26 cellular contexts compared by ENCODE assay signal in the genomic region with DNA sequence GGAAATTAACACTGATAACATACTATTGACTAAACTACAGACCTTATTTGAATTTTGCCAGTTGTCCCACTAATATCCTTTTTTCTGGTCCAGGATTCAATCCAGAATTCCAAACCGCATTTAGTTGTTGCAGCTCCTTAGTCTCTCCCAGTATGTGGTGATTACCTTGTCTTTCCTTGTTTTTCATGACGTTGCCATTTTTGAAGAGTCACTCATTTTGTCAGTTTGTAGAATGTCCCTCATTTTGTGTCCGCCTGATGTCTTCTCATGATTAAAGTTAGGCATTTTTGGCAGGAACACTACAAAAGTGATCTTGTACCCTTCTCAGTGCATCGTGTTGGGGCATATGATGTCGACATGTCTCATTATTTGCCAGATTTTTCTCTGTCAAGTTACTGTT.
"Had no signal": no experiment of that assay in that cellular context is flagged by ENCODE, and none has a peak within 500 bp of the region (broad histone marks: within the 10 kb centered on the region; RNA-seq: fewer than 3 reads in every experiment).

No MANE protein-coding gene starts in this region.

- H3K4me3 ChIP-seq: colonic mucosa, coronary artery, dorsolateral prefrontal cortex, esophagus squamous epithelium, gastrocnemius medialis, gastroesophageal sphincter, heart left ventricle, heart right ventricle, hepatocyte had no signal

- H3K79me2 ChIP-seq: hepatocyte had no signal

- H3K36me3 ChIP-seq: colonic mucosa, esophagus squamous epithelium, gastrocnemius medialis, heart left ventricle had no signal

- H3K9me3 ChIP-seq: colonic mucosa, esophagus squamous epithelium, gastrocnemius medialis, gastroesophageal sphincter had no signal

- H3K4me2 ChIP-seq: hepatocyte had no signal

- H3K4me1 Mint-ChIP-seq: endodermal cell had no signal

- H3K27me3 Mint-ChIP-seq: dendritic cell treated with granulocyte-macrophage colony-stimulating factor and Interleukin-4, amounts not matched to agents 40 ng/mL and 50 ng/mL, for 4 days; effector memory CD8-positive, alpha-beta T cell had no signal

- H3K27ac Mint-ChIP-seq: dendritic cell treated with granulocyte-macrophage colony-stimulating factor and Interleukin-4, amounts not matched to agents 40 ng/mL and 50 ng/mL, for 4 days; effector memory CD8-positive, alpha-beta T cell; endodermal cell had no signal

- ATAC-seq: effector memory CD8-positive, alpha-beta T cell; esophagus mucosa; foreskin keratinocyte; gastrocnemius medialis; gastroesophageal sphincter; heart left ventricle; heart right ventricle had no signal

- H3K9me3 Mint-ChIP-seq: dendritic cell treated with granulocyte-macrophage colony-stimulating factor and Interleukin-4, amounts not matched to agents 40 ng/mL and 50 ng/mL, for 4 days; effector memory CD8-positive, alpha-beta T cell; endodermal cell had no signal

- H3K27ac ChIP-seq: colonic mucosa, coronary artery, dorsolateral prefrontal cortex, epithelial cell of prostate, esophagus squamous epithelium, foreskin keratinocyte, gastrocnemius medialis, gastroesophageal sphincter, heart left ventricle, heart right ventricle, hepatocyte had no signal

- H2AFZ ChIP-seq: hepatocyte had no signal

- DNase-seq: colonic mucosa; cortex of kidney; dermis blood vessel endothelial cell; dorsolateral prefrontal cortex; effector CD4-positive, alpha-beta T cell; effector CD8-positive, alpha-beta T cell; effector memory CD4-positive, alpha-beta T cell; effector memory CD8-positive, alpha-beta T cell; endodermal cell; erythroblast; esophagus squamous epithelium; foreskin keratinocyte; foreskin melanocyte; gastrocnemius medialis; glutamatergic neuron; heart left ventricle; heart right ventricle had no signal

- H3K4me3 Mint-ChIP-seq: dendritic cell treated with granulocyte-macrophage colony-stimulating factor and Interleukin-4, amounts not matched to agents 40 ng/mL and 50 ng/mL, for 4 days; effector memory CD8-positive, alpha-beta T cell; endodermal cell had no signal

- H3K4me1 ChIP-seq: colonic mucosa, foreskin keratinocyte, gastrocnemius medialis, heart right ventricle had no signal

- H3K27me3 ChIP-seq: colonic mucosa, dorsolateral prefrontal cortex, esophagus squamous epithelium, foreskin keratinocyte, gastrocnemius medialis, gastroesophageal sphincter, heart left ventricle, heart right ventricle, hepatocyte had no signal

- FAIRE-seq: colon, endothelial cell of umbilical vein, frontal cortex had no signal
